Comparison of ENCODE assay signal across 9 cellular contexts in genomic region chr21:46065215-46065992, GRCh38. TPM values are rescaled to one million over a fixed set of nuclear protein-coding genes. Genes with fewer than 3 reads are reported as not detected.
DNase-seq lines count a peak whose midpoint lies in the region; ATAC-seq, FAIRE-seq and TF ChIP-seq lines count a peak whose summit lies in the region.
"Had no signal": no experiment of that assay in that cellular context is flagged by ENCODE, and none has a peak within 500 bp of the region (broad histone marks: within the 10 kb centered on the region; RNA-seq: fewer than 3 reads in every experiment).

No MANE protein-coding gene starts in this region.

- no peak overlapping the region for H3K4me3 Mint-ChIP-seq in H9
- no peak overlapping the region for H3K4me3 Mint-ChIP-seq in astrocyte (ENCODE audit: unreplicated experiment)
- H3K4me3 Mint-ChIP-seq: central memory CD8-positive, alpha-beta T cell had no signal

- H4K91ac ChIP-seq in H9 (ENCODE audit: insufficient read length, low read depth, low read length) = no peak overlapping the region

- H3K27ac Mint-ChIP-seq in H9 (no peak overlapping the region), astrocyte (ENCODE audit: unreplicated experiment) (peak overlapping the region; percentile 34)

- FAIRE-seq in astrocyte (lab: Jason Lieb, UNC) = no peak
- FAIRE-seq in keratinocyte (lab: Jason Lieb, UNC) = no peak

- no peak overlapping the region for H3K4ac ChIP-seq in H9 (ENCODE audit: low read depth, low read length)

- no peak overlapping the region for H2AK5ac ChIP-seq in H9 (ENCODE audit: insufficient read length, low read length)

- H2BK120ac ChIP-seq in H9 (ENCODE audit: low read depth, low read length, poor library complexity, severe bottlenecking) = no peak overlapping the region

- H3K4me1 ChIP-seq in H9 (ENCODE audit: insufficient read depth, low read length) (no peaks in the 10 kb centered on the region), astrocyte (ENCODE audit: insufficient read depth, low read length) (peaks cover 39% of the 10 kb centered on the region), keratinocyte (ENCODE audit: control insufficient read depth, extremely low read depth, insufficient read depth, low read length) (peaks cover 3% of the 10 kb centered on the region), smooth muscle cell (ENCODE audit: low read depth) (peaks cover 24% of the 10 kb centered on the region), BE2C (no peaks in the 10 kb centered on the region)

- H3K9me3 ChIP-seq in H9 (ENCODE audit: control insufficient read depth, low read depth, low read length) = peaks cover 20% of the 10 kb centered on the region
- H3K9me3 ChIP-seq in astrocyte (ENCODE audit: insufficient read depth, low read depth, low read length) = peaks cover 5% of the 10 kb centered on the region
- peaks cover 8% of the 10 kb centered on the region for H3K9me3 ChIP-seq in keratinocyte (ENCODE audit: control insufficient read depth, low read depth, low read length)
- no peaks in the 10 kb centered on the region for H3K9me3 ChIP-seq in smooth muscle cell (replicated peaks; ENCODE audit: low read depth)
- H3K9me3 ChIP-seq in BE2C = peaks cover 13% of the 10 kb centered on the region

- no peak overlapping the region for H3K18ac ChIP-seq in H9 (ENCODE audit: insufficient read length, low read depth, low read length)

- H3K14ac ChIP-seq in H9 (ENCODE audit: insufficient read depth, low read length) = no peak overlapping the region

- H3K79me2 ChIP-seq in H9 (ENCODE audit: insufficient read depth, low read length) (no peaks in the 10 kb centered on the region), astrocyte (ENCODE audit: insufficient read depth, low read length) (no peaks in the 10 kb centered on the region), keratinocyte (ENCODE audit: control insufficient read depth, insufficient read depth, low read length) (no peaks in the 10 kb centered on the region), smooth muscle cell (ENCODE audit: low read depth) (no peaks in the 10 kb centered on the region)

- no peak overlapping the region for H3K56ac ChIP-seq in H9 (ENCODE audit: insufficient read length, low read depth, low read length)

- H2AFZ ChIP-seq in H9 (ENCODE audit: low read length) (no peak overlapping the region), astrocyte (ENCODE audit: low read depth, low read length) (peak overlapping the region; percentile 63), keratinocyte (ENCODE audit: control insufficient read depth, low read length) (no peak overlapping the region), smooth muscle cell (ENCODE audit: low read depth) (peak overlapping the region; percentile 58)

- H2BK12ac ChIP-seq in H9 (ENCODE audit: insufficient read length, low read depth, low read length) = no peak overlapping the region

- peaks cover 9 to 14% of the 10 kb centered on the region in 2 experiments for H3K4me1 Mint-ChIP-seq in H9
- H3K4me1 Mint-ChIP-seq in astrocyte (ENCODE audit: low read depth, unreplicated experiment) = peaks cover 13% of the 10 kb centered on the region
- H3K4me1 Mint-ChIP-seq: central memory CD8-positive, alpha-beta T cell had no signal

- H2BK20ac ChIP-seq in H9 (ENCODE audit: low read depth, low read length, poor library complexity, severe bottlenecking) = no peak overlapping the region

- H3K9me3 Mint-ChIP-seq in H9 = peaks cover 36 to 39% of the 10 kb centered on the region in 2 experiments
- peaks cover 8% of the 10 kb centered on the region for H3K9me3 Mint-ChIP-seq in astrocyte (ENCODE audit: unreplicated experiment)
- H3K9me3 Mint-ChIP-seq: central memory CD8-positive, alpha-beta T cell had no signal

- H4K8ac ChIP-seq in H9 (replicated peaks; ENCODE audit: insufficient read length, low read depth, low read length) = no peak overlapping the region

- no peak overlapping the region for H2BK5ac ChIP-seq in H9 (ENCODE audit: insufficient read length, low read length)

- peaks cover under 1% of the 10 kb centered on the region for H3F3A ChIP-seq in smooth muscle cell (ENCODE audit: low read depth)

- H3K36me3 ChIP-seq in astrocyte (ENCODE audit: insufficient read depth, low read length) (no peaks in the 10 kb centered on the region), keratinocyte (ENCODE audit: control insufficient read depth in 2 of 2, extremely low read depth in 1 of 2, insufficient read depth in 2 of 2, low read length in 2 of 2) (no peaks in the 10 kb centered on the region), smooth muscle cell (ENCODE audit: low read depth) (no peaks in the 10 kb centered on the region), BE2C (no peaks in the 10 kb centered on the region)

- H3K9me1 ChIP-seq in keratinocyte (ENCODE audit: control insufficient read depth, extremely low read depth, insufficient read depth, low read length) = no peaks in the 10 kb centered on the region

- peaks cover 7 to 29% (median 12%) of the 10 kb centered on the region in 3 experiments for H3K36me3 Mint-ChIP-seq in H9 (ENCODE audit: insufficient read depth in 1 of 3, low read depth in 3 of 3)
- H3K36me3 Mint-ChIP-seq in astrocyte (ENCODE audit: low read depth, unreplicated experiment) = no peaks in the 10 kb centered on the region

- H4K20me1 ChIP-seq in H9 (ENCODE audit: control insufficient read depth, insufficient read depth, insufficient read length) = no peaks in the 10 kb centered on the region
- no peaks in the 10 kb centered on the region for H4K20me1 ChIP-seq in astrocyte (ENCODE audit: insufficient read depth, low read length)
- H4K20me1 ChIP-seq in keratinocyte (ENCODE audit: control insufficient read depth, extremely low read depth, insufficient read depth, low read length) = no peaks in the 10 kb centered on the region
- H4K20me1 ChIP-seq in smooth muscle cell (ENCODE audit: low read depth) = no peaks in the 10 kb centered on the region

- ATAC-seq in HG03175 (IDR thresholded peaks at IDR 0.05; ENCODE audit: unreplicated experiment) = no peak
- ATAC-seq in GM19035 (IDR thresholded peaks at IDR 0.05; ENCODE audit: unreplicated experiment) = no peak
- no peak for ATAC-seq in activated CD4-positive, CD25-positive, alpha-beta regulatory T cell treated with anti-CD3 and anti-CD28 coated beads, Interleukin-2, amount 50 U/mL, for 24 hours

- H3K4me3 ChIP-seq in astrocyte (ENCODE audit: insufficient read depth, low read depth, low read length) (no peak overlapping the region), keratinocyte (ENCODE audit: control insufficient read depth in 2 of 3, extremely low read depth in 1 of 3, insufficient read depth in 2 of 3, low read depth in 1 of 3, low read length in 3 of 3) (no peak overlapping the region), smooth muscle cell (no peak overlapping the region), BE2C (ENCODE audit: low read depth, low read length) (no peak overlapping the region)

- no peak overlapping the region for H3K27ac ChIP-seq in H9 (ENCODE audit: insufficient read length, low read depth, low read length)
- H3K27ac ChIP-seq in astrocyte (ENCODE audit: low read depth, low read length) = peak overlapping the region; percentile 89
- H3K27ac ChIP-seq in keratinocyte (ENCODE audit: control insufficient read depth, insufficient read depth, low read length) = no peak overlapping the region
- H3K27ac ChIP-seq in smooth muscle cell (ENCODE audit: low read depth) = peak overlapping the region; percentile 96

- TF ChIP-seq CTCF in H9 (conservative IDR thresholded peaks at IDR 0.05) = no peak
- TF ChIP-seq CTCF in astrocyte (IDR thresholded peaks at IDR 0.05; ENCODE audit: insufficient read depth, low read depth, low read length) = no peak
- no peak for TF ChIP-seq CTCF in keratinocyte (optimal IDR thresholded peaks at IDR 0.05 in 1 of 3, IDR thresholded peaks at IDR 0.05 in 1 of 3, conservative IDR thresholded peaks at IDR 0.05 in 1 of 3; ENCODE audit: extremely low read depth in 1 of 3, insufficient read depth in 2 of 3, low read length in 3 of 3)
- TF ChIP-seq CTCF in smooth muscle cell (IDR thresholded peaks at IDR 0.05; ENCODE audit: borderline replicate concordance, insufficient read depth, poor library complexity, severe bottlenecking) = no peak
- TF ChIP-seq CTCF in BE2C (IDR thresholded peaks at IDR 0.05; ENCODE audit: low read depth, low read length) = no peak

- no peaks in the 10 kb centered on the region for H3K23me2 ChIP-seq in H9 (ENCODE audit: insufficient read length, low read depth, low read length, poor library complexity, severe bottlenecking)

- peak; percentile 30 for DNase-seq in H9
- DNase-seq in astrocyte (ENCODE audit: low read depth) = peak; percentile 76
- DNase-seq in keratinocyte (ENCODE audit: low read depth, low spot score) = no peak
- no peak for DNase-seq in smooth muscle cell (lab: John Stamatoyannopoulos, UW; ENCODE audit: unreplicated experiment)
- DNase-seq in BE2C = no peak

- no peak overlapping the region for H3K9ac ChIP-seq in H9 (ENCODE audit: extremely low read depth, insufficient read length, low read length)
- H3K9ac ChIP-seq in astrocyte (ENCODE audit: low read length) = peak overlapping the region; percentile 81
- no peak overlapping the region for H3K9ac ChIP-seq in keratinocyte (ENCODE audit: control insufficient read depth, extremely low read depth, insufficient read depth, low read length)
- H3K9ac ChIP-seq in smooth muscle cell (ENCODE audit: low read depth) = peak overlapping the region; percentile 86

- peaks cover 30% of the 10 kb centered on the region for H3K27me3 Mint-ChIP-seq in H9 (ENCODE audit: low read depth)
- peaks cover 18% of the 10 kb centered on the region for H3K27me3 Mint-ChIP-seq in astrocyte (ENCODE audit: low read depth, unreplicated experiment)

- no peaks in the 10 kb centered on the region for H3K79me1 ChIP-seq in H9 (ENCODE audit: insufficient read depth, low read depth, low read length, poor library complexity, severe bottlenecking)

- H4K5ac ChIP-seq in H9 (ENCODE audit: insufficient read length, low read depth, low read length) = no peak overlapping the region

- no peak overlapping the region for H2BK15ac ChIP-seq in H9 (ENCODE audit: low read depth, low read length)

- no peaks in the 10 kb centered on the region for H3K27me3 ChIP-seq in H9 (ENCODE audit: insufficient read depth, low read length)
- H3K27me3 ChIP-seq in astrocyte (ENCODE audit: insufficient read depth, low read length) = no peaks in the 10 kb centered on the region
- peaks cover 38% of the 10 kb centered on the region for H3K27me3 ChIP-seq in keratinocyte (ENCODE audit: control insufficient read depth, extremely low read depth, insufficient read depth, low read length)
- H3K27me3 ChIP-seq in smooth muscle cell (ENCODE audit: low read depth) = no peaks in the 10 kb centered on the region
- no peaks in the 10 kb centered on the region for H3K27me3 ChIP-seq in BE2C

- no peak overlapping the region for H3K23ac ChIP-seq in H9 (ENCODE audit: insufficient read length, low read depth, low read length)

- WGBS in H9 (ENCODE audit: extremely low coverage, insufficient read length, low lambda C conversion rate) = no CpG with 5 or more reads among the region's 23 CpGs
- 49% methylated on average over 23 of the region's 23 CpGs for WGBS in smooth muscle cell (ENCODE audit: low lambda C conversion rate)

- dilution Hi-C loops in keratinocyte (cut with MboI; ENCODE audit: extremely low pct_ligation_motif_present, low sequenced_read_pairs) = no loop called here

- no peak overlapping the region for H3K4me2 ChIP-seq in H9 (ENCODE audit: insufficient read depth, insufficient read length, low read length)
- H3K4me2 ChIP-seq in astrocyte (ENCODE audit: low read length) = peak overlapping the region; percentile 70
- H3K4me2 ChIP-seq in keratinocyte (ENCODE audit: control insufficient read depth, extremely low read depth, insufficient read depth, low read depth, low read length) = peak overlapping the region; percentile 17
- peak overlapping the region; percentile 68 for H3K4me2 ChIP-seq in smooth muscle cell

- no peak overlapping the region for H3T11ph ChIP-seq in H9 (ENCODE audit: low read length)

RNA-seq across cellular contexts. Expression of gene COL6A2, which starts 32.5 kb away (rescaled TPM):
- total RNA-seq in H9 (2021) (124 and 129 TPM in 2 replicates), astrocyte (120 and 194 TPM in 2 replicates), smooth muscle cell (1,570 and 1,698 TPM in 2 replicates)
- polyA plus RNA-seq in keratinocyte (0.03 to 0.41 TPM (median 0.12 TPM) in 3 replicates), smooth muscle cell (2,969 and 4,089 TPM in 2 replicates)
- polyA plus RNA-seq in keratinocyte (2011; ENCODE audit: low read depth) = 0.14 TPM
- 0.12 and 0.34 TPM in 2 replicates for polyA plus RNA-seq in keratinocyte (2011; cell fraction: cytosol; rRNA removed)
- 0.75 and 3.8 TPM in 2 replicates for polyA plus RNA-seq in keratinocyte (2011; cell fraction: nucleus; rRNA removed)
- 0.19 and 0.63 TPM in 2 replicates for polyA plus RNA-seq in keratinocyte (2012; ENCODE audit: low replicate concordance)
- 0.06 to 1.0 TPM (median 0.46 TPM) in 3 replicates for polyA minus RNA-seq in keratinocyte
- polyA minus RNA-seq in keratinocyte (2011; cell fraction: cytosol; rRNA and poly(A)+ RNA removed) = 1.7 TPM
- 0.84 and 1.1 TPM in 2 replicates for polyA minus RNA-seq in keratinocyte (2011; cell fraction: nucleus; rRNA and poly(A)+ RNA removed)
- 14.8 TPM for polyA plus RNA-seq in BE2C (2012; ENCODE audit: insufficient read depth, insufficient read length, low read depth)

Comparison
In these comparisons a context has a peak if more than half of its experiments do, and no peak if none do; other contexts are left out.
1. DNase-seq: peak in H9 (single experiment) and astrocyte (single experiment); none in keratinocyte (single experiment), smooth muscle cell (single experiment) and BE2C (single experiment).
2. H2AFZ ChIP-seq: peak in astrocyte (single experiment) and smooth muscle cell (single experiment); none in H9 (single experiment) and keratinocyte (single experiment).
3. H3K27ac ChIP-seq: peak in astrocyte (single experiment) and smooth muscle cell (single experiment); none in H9 (single experiment) and keratinocyte (single experiment).
4. H3K9ac ChIP-seq: peak in astrocyte (single experiment) and smooth muscle cell (single experiment); none in H9 (single experiment) and keratinocyte (single experiment).